Comparison of ENCODE assay signal across 9 cellular contexts in the genomic region with DNA sequence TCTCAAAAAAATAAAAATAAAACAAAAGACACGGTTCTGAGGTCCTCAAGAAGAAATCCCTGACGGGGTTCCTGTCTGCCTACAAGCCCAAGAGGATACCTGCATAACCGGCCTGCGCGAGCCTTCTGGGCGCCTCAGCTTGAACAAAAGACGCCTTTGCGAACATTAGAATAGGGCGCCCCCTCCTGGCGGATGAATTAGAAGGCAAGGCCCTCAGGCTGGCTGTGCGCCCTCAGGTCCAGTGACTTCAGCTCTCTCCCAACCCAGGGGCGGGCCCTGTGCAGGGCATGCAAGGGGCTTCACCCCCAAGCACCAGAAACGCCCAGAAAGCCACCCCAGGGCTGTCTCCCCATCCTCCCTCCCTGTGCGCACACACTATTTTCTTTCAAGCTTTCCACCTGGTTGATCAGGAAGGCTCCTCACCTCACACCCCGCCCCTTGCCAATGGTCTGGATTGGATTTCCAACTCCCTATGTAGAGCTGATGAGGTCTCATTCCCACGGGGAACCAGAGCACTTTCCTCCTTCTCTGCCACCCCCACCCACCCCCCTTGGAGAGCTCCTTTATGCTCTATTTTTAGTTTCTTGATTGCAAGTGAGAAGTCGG.
DNase-seq lines count a peak whose midpoint lies in the region; TF ChIP-seq lines count a peak whose summit lies in the region.
"Had no signal": no experiment of that assay in that cellular context is flagged by ENCODE, and none has a peak within 500 bp of the region (broad histone marks: within the 10 kb centered on the region; RNA-seq: fewer than 3 reads in every experiment).

No MANE protein-coding gene starts in this region.

- peaks cover 0 to 43% of the 10 kb centered on the region in 2 donors for H3K27me3 ChIP-seq in tibial artery

- H3K4me1 Mint-ChIP-seq in endothelial cell (ENCODE audit: unreplicated experiment) = peaks cover 13% of the 10 kb centered on the region

- intact Hi-C loops in tibial artery (cut with DNase I; ENCODE audit: low total_unique reads) = no loop called here

- no peaks in the 10 kb centered on the region for H3K9me3 Mint-ChIP-seq in endothelial cell (ENCODE audit: unreplicated experiment)
- H3K9me3 Mint-ChIP-seq: CD4-positive, alpha-beta T cell had no signal

- TF ChIP-seq CTCF in endothelial cell (IDR thresholded peaks at IDR 0.05; ENCODE audit: unreplicated experiment) (peak; percentile 93), tibial artery (IDR thresholded peaks at IDR 0.05) (peak in 1 of 2 experiments; percentile 15)

- H3K27me3 Mint-ChIP-seq in endothelial cell (ENCODE audit: unreplicated experiment) = peaks cover 5% of the 10 kb centered on the region

- H3K4me1 ChIP-seq in tibial artery = peaks cover 0 to 8% (median 0%) of the 10 kb centered on the region in 4 donors

- no peaks in the 10 kb centered on the region for H3K36me3 Mint-ChIP-seq in endothelial cell (ENCODE audit: low read depth, unreplicated experiment)

- H3K4me3 Mint-ChIP-seq in endothelial cell (ENCODE audit: unreplicated experiment) = no peak overlapping the region
- H3K4me3 Mint-ChIP-seq: CD4-positive, alpha-beta T cell had no signal

- no peak overlapping the region for H3K27ac Mint-ChIP-seq in endothelial cell (ENCODE audit: unreplicated experiment)
- H3K27ac Mint-ChIP-seq: CD4-positive, alpha-beta T cell had no signal

- no peaks in the 10 kb centered on the region for H3K36me3 ChIP-seq in tibial artery

- DNase-seq in NCI-H748 (lab: John Stamatoyannopoulos, UW; ENCODE audit: unreplicated experiment) (peak; percentile 75), NCI-H748 treated with DMSO at 0.1 percent for 48 hours (lab: John Stamatoyannopoulos, UW) (no peak), NAMALWA (ENCODE audit: low spot score) (peak; percentile 74), SW 1271 (lab: John Stamatoyannopoulos, UW) (peak; percentile 5 to 10), endothelial cell (ENCODE audit: low spot score) (peak; percentile 95), mesenteric fat pad (ENCODE audit: low spot score) (peak; percentile 92), tibial artery (peak; percentile 32 to 64), cerebellar nuclear complex (lab: John Stamatoyannopoulos, UW) (no peak)

- H3K27ac ChIP-seq in tibial artery = no peak overlapping the region

- H3K4me3 ChIP-seq in tibial artery = no peak overlapping the region

- H3K9me3 ChIP-seq in tibial artery = no peaks in the 10 kb centered on the region

Comparison
In these comparisons a context has a peak if more than half of its experiments do, and no peak if none do; other contexts are left out.
1. DNase-seq: peak in NCI-H748 (single experiment), NAMALWA (single experiment), SW 1271 (2 of 2), endothelial cell (single experiment), mesenteric fat pad (single experiment) and tibial artery (2 of 2); none in NCI-H748 treated with DMSO at 0.1 percent for 48 hours (single experiment) and cerebellar nuclear complex (0 of 2).